ENCODE assay signal across 17 cellular contexts in the genomic region with DNA sequence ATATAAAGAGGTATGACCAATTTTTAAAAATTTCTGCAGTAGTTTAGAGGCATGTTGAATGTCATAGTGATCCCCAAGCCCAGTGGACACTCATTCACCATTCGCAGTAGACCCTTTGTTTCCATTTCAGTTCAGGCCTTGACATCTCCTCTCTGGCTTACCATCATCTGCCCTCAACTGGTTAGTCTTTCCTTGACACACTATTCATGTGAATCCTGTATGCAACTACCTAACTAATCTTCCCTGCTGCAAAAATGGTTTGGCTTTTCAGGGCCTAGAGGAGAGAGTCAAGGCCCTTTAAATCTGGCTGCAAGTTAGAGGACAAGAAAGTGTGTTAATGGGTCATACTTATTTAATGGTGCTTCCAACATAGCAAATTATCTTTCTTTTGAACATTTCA. TPM values are rescaled to one million over a fixed set of nuclear protein-coding genes. Genes with fewer than 3 reads are reported as not detected.
DNase-seq lines count a peak whose midpoint lies in the region; ATAC-seq and TF ChIP-seq lines count a peak whose summit lies in the region.
"Had no signal": no experiment of that assay in that cellular context is flagged by ENCODE, and none has a peak within 500 bp of the region (broad histone marks: within the 10 kb centered on the region; RNA-seq: fewer than 3 reads in every experiment).

No MANE protein-coding gene starts in this region.

- intact Hi-C loops in HCT116 (cut with micrococcal nuclease), result loop anchor here (1.0 to 5.0 kb wide), 4 partner anchors 115 to 780 kb away; partner anchors contain the start of gene FBXL22

- no peak overlapping the region for H2AFZ ChIP-seq in HCT116 (ENCODE audit: low read depth, low read length, poor library complexity, severe bottlenecking)
- peak overlapping the region; percentile 78 for H2AFZ ChIP-seq in neuronal stem cell (ENCODE audit: low read length)

- H2BK5ac ChIP-seq in neuronal stem cell (ENCODE audit: low read length), result no peak overlapping the region

- no peaks in the 10 kb centered on the region for H3K79me2 ChIP-seq in HCT116 (ENCODE audit: insufficient read depth, low read length)

- RAD21 ChIA-PET in HCT116 (lab: Charles Lee; ENCODE audit: low non-redundant PET in 1 of 2, low total read pairs in 2 of 2, uncharacterized antibody in 2 of 2, unreplicated experiment in 2 of 2), result no interaction called here

- in situ Hi-C loops in brain microvascular endothelial cell (cut with HindIII; ENCODE audit: low pct_ligation_motif_present, low sequenced_read_pairs), result no loop called here

- TF ChIP-seq CTCF in HCT116 (IDR thresholded peaks at IDR 0.05 in 2 of 3, conservative IDR thresholded peaks at IDR 0.05 in 1 of 3; ENCODE audit: borderline replicate concordance in 1 of 3, insufficient read depth in 1 of 3, low read depth in 2 of 3, low read length in 2 of 3) (no peak), brain microvascular endothelial cell (IDR thresholded peaks at IDR 0.05; ENCODE audit: low read depth, low read length, missing control alignments) (peak; percentile 11)

- DNase-seq in HCT116 (ENCODE audit: low read depth, low spot score) (no peak), OCI-M1 (lab: John Stamatoyannopoulos, UW) (peak; percentile 53), brain microvascular endothelial cell (no peak), neuronal stem cell (ENCODE audit: low spot score) (no peak), NCI-H510A (lab: John Stamatoyannopoulos, UW) (no peak), NOMO-1 (lab: John Stamatoyannopoulos, UW; ENCODE audit: unreplicated experiment in 2 of 2) (no peak)
- DNase-seq in activated CD8-positive, alpha-beta memory T cell treated with anti-CD3 and anti-CD28 coated beads, Interleukin-2, amount 50 U/mL, for 48 hours, result no peak
- DNase-seq: activated CD4-positive, alpha-beta memory T cell treated with anti-CD3 and anti-CD28 coated beads for 36 hours; adrenal gland; BE2C; DMS153; gastrocnemius medialis; left ventricle myocardium superior; pancreas; stimulated activated CD4-positive, alpha-beta T cell treated with anti-CD3 and anti-CD28 coated beads, Interleukin-4, amount 100 ng/mL, for 4 hours had no signal

- H3K18ac ChIP-seq in neuronal stem cell (ENCODE audit: low read length), result no peak overlapping the region

- H3K79me1 ChIP-seq in neuronal stem cell (ENCODE audit: low read depth, low read length), result no peaks in the 10 kb centered on the region

- H2BK12ac ChIP-seq in neuronal stem cell (ENCODE audit: low read length), result no peak overlapping the region

- H2AK5ac ChIP-seq in neuronal stem cell (ENCODE audit: low read depth, low read length), result no peak overlapping the region

- TF ChIP-seq POLR2A in HCT116 (IDR thresholded peaks at IDR 0.05; ENCODE audit: borderline replicate concordance, extremely low read depth, insufficient read depth, insufficient read length), result no peak

- H3K9ac ChIP-seq in HCT116 (ENCODE audit: low read length), result no peak overlapping the region
- no peak overlapping the region for H3K9ac ChIP-seq in neuronal stem cell (ENCODE audit: low read depth, low read length, poor library complexity)

- H4K91ac ChIP-seq in neuronal stem cell (ENCODE audit: low read depth, low read length, poor library complexity), result no peak overlapping the region

- H4K8ac ChIP-seq in neuronal stem cell (ENCODE audit: low read depth, low read length), result no peak overlapping the region

- H3K27me3 ChIP-seq in HCT116 (ENCODE audit: insufficient read depth, low read length) (no peaks in the 10 kb centered on the region), brain microvascular endothelial cell (replicated peaks) (no peaks in the 10 kb centered on the region), neuronal stem cell (ENCODE audit: control insufficient read depth in 3 of 3, insufficient read depth in 3 of 3, low read depth in 1 of 3, low read length in 3 of 3) (no peaks in the 10 kb centered on the region)
- H3K27me3 ChIP-seq: adrenal gland, BE2C, gastrocnemius medialis, pancreas, suprapubic skin had no signal

- H2BK15ac ChIP-seq in neuronal stem cell (ENCODE audit: low read length), result no peak overlapping the region

- no peaks in the 10 kb centered on the region for H3K36me3 ChIP-seq in HCT116 (ENCODE audit: control insufficient read depth in 1 of 2, insufficient read depth in 2 of 2, low read length in 2 of 2)
- peaks cover 7% of the 10 kb centered on the region for H3K36me3 ChIP-seq in brain microvascular endothelial cell (replicated peaks)
- no peaks in the 10 kb centered on the region for H3K36me3 ChIP-seq in neuronal stem cell (replicated peaks in 1 of 2; ENCODE audit: control insufficient read depth in 2 of 2, insufficient read depth in 2 of 2, low read length in 2 of 2)
- H3K36me3 ChIP-seq: BE2C, gastrocnemius medialis, pancreas had no signal

- H2BK120ac ChIP-seq in neuronal stem cell (ENCODE audit: low read depth, low read length), result no peak overlapping the region

- no TSS peak for BruUV-seq in HCT116 (replicated peaks; lab: Mats Ljungman, UMichigan)

- H4K20me1 ChIP-seq in HCT116 (ENCODE audit: insufficient read depth), result no peaks in the 10 kb centered on the region

- H3K4me1 ChIP-seq in HCT116 (ENCODE audit: control insufficient read depth in 1 of 2, insufficient read depth in 2 of 2, low read length in 2 of 2) (peaks cover 0 to 7% of the 10 kb centered on the region in 2 experiments; a peak in 2 of 4 replicates), neuronal stem cell (ENCODE audit: control insufficient read depth in 2 of 2, insufficient read depth in 1 of 2, low read depth in 1 of 2, low read length in 2 of 2) (peaks cover 0 to 7% of the 10 kb centered on the region in 2 donors)
- H3K4me1 ChIP-seq: BE2C, pancreas had no signal

- no CpG with 5 or more reads among the region's 1 CpG for WGBS in neuronal stem cell (ENCODE audit: extremely low coverage in 2 of 2, insufficient read length in 2 of 2, insufficient replicate concordance in 1 of 2), 2 donors

- no peaks in the 10 kb centered on the region for H3K9me2 ChIP-seq in HCT116 (ENCODE audit: insufficient read depth)

- H3K4me3 ChIP-seq in HCT116 (replicated peaks in 1 of 2; ENCODE audit: low read depth in 1 of 2, low read length in 2 of 2) (no peak overlapping the region), brain microvascular endothelial cell (ENCODE audit: low read depth, low read length) (no peak overlapping the region), neuronal stem cell (ENCODE audit: low read length in 2 of 2) (no peak overlapping the region)
- H3K4me3 ChIP-seq: adrenal gland, gastrocnemius medialis, pancreas, suprapubic skin had no signal

- H3K23ac ChIP-seq in neuronal stem cell (ENCODE audit: low read depth, low read length, poor library complexity), result no peak overlapping the region

- POLR2A ChIA-PET in HCT116 (lab: Charles Lee), result no interaction called here

- H3K4ac ChIP-seq in neuronal stem cell (ENCODE audit: low read length), result no peak overlapping the region

- CTCF ChIA-PET in HCT116 (lab: Charles Lee), result interaction anchor here (1.0 to 3.3 kb wide), 2 partner anchors 114 to 179 kb away, joined by 7 to 26 read pairs; no protein-coding TSS in a partner anchor

- H3K4me2 ChIP-seq in HCT116 (ENCODE audit: low read length) (peak overlapping the region; percentile 28; the same call in 1 of the 2 replicates), neuronal stem cell (ENCODE audit: insufficient read depth, low read length, poor library complexity, severe bottlenecking) (no peak overlapping the region)

- no peak overlapping the region for H3K14ac ChIP-seq in neuronal stem cell (ENCODE audit: low read length)

- no peak overlapping the region for H3K27ac ChIP-seq in HCT116 (ENCODE audit: low read depth, low read length)
- H3K27ac ChIP-seq in brain microvascular endothelial cell, result no peak overlapping the region
- H3K27ac ChIP-seq in neuronal stem cell (replicated peaks; ENCODE audit: low read length), result no peak overlapping the region
- H3K27ac ChIP-seq: adrenal gland, gastrocnemius medialis, pancreas, suprapubic skin, VCaP had no signal

- no peak for TF ChIP-seq RAD21 in HCT116 (IDR thresholded peaks at IDR 0.05; ENCODE audit: low read depth)

- ATAC-seq in HCT116, result no peak

- H3K9me3 ChIP-seq in HCT116 (ENCODE audit: control insufficient read depth in 1 of 2, insufficient read depth in 1 of 2, low read depth in 1 of 2, low read length in 2 of 2) (no peaks in the 10 kb centered on the region), neuronal stem cell (replicated peaks in 1 of 2; ENCODE audit: control insufficient read depth in 2 of 2, insufficient read depth in 1 of 2, low read depth in 1 of 2, low read length in 2 of 2) (no peaks in the 10 kb centered on the region)
- H3K9me3 ChIP-seq: adrenal gland, BE2C, gastrocnemius medialis, pancreas, suprapubic skin had no signal

TF ChIP-seq in HCT116, 20 proteins besides CTCF, POLR2A, EP300 and RAD21 (continues in another document):
- TF ChIP-seq CEBPB (IDR thresholded peaks at IDR 0.05; ENCODE audit: low read depth) (no peak), FOSL1 (IDR thresholded peaks at IDR 0.05; ENCODE audit: low read depth) (no peak), ATF3 (IDR thresholded peaks at IDR 0.05) (no peak), TCF7L2 (IDR thresholded peaks at IDR 0.05; ENCODE audit: borderline replicate concordance, extremely low read depth, insufficient read depth, insufficient read length) (no peak), SRF (IDR thresholded peaks at IDR 0.05; ENCODE audit: low read depth) (no peak), SP1 (IDR thresholded peaks at IDR 0.05; ENCODE audit: low read depth) (no peak), ZNF274 (IDR thresholded peaks at IDR 0.05; ENCODE audit: low read depth, low read length) (no peak), ZFX (IDR thresholded peaks at IDR 0.05) (no peak), EZH2 (IDR thresholded peaks at IDR 0.05) (no peak), SIN3A (IDR thresholded peaks at IDR 0.05; ENCODE audit: low read depth) (no peak), CBX3 (IDR thresholded peaks at IDR 0.05; ENCODE audit: low read depth) (no peak), EZH2phosphoT487 (IDR thresholded peaks at IDR 0.05; ENCODE audit: borderline replicate concordance) (no peak), MAX (IDR thresholded peaks at IDR 0.05) (no peak)

RNA-seq across cellular contexts. Expression of gene APH1B, which starts 10.9 kb away (rescaled TPM):
- 8.5 TPM for total RNA-seq in HCT116 (2021; ENCODE audit: unreplicated experiment)
- 1.5 and 2.2 TPM in 2 replicates for polyA plus RNA-seq in HCT116 (2012)
- polyA plus RNA-seq in neuronal stem cell (2013, experiment 1 of 2), result 3.6 TPM
- 3.9 TPM for polyA plus RNA-seq in neuronal stem cell (2013, experiment 2 of 2)
